ENCODE assay signal across 17 cellular contexts in the genomic region with DNA sequence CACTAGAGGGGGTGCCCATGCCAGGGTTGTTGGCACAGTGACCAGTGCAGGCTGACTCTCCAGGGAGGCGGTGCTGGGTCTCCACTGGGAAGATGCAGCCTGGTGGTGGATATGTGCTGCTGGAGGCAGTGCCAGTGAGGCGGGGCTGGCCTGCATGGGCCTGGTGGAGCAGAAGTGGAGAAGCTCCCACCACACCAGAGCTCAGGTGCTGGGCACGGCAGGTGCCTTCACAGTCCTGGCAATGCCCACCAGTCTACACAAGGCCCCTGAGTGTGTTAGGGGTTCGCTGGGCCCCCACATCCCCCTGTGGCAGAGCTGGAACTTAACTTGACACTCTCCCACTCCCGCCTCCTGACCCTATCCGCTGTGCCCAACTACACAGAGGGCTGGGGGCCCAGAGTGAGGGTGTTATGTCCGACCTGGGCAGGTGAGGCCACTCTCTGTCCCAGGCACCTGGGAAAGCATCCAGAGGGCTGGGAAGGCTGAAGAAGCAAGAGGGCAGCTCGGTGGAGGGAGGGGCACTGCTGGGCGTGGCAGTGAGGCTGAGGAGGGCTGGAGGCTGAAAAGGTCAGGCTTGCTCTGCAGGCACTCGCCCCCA.
DNase-seq lines count a peak whose midpoint lies in the region; ATAC-seq and TF ChIP-seq lines count a peak whose summit lies in the region.
"Had no signal": no experiment of that assay in that cellular context is flagged by ENCODE, and none has a peak within 500 bp of the region (broad histone marks: within the 10 kb centered on the region; RNA-seq: fewer than 3 reads in every experiment).

No MANE protein-coding gene starts in this region.

- H3K4me1 ChIP-seq in heart left ventricle: no peaks in the 10 kb centered on the region

- DNase-seq in cardiac septum (ENCODE audit: low spot score) (peak; percentile 74), heart left ventricle (no peak), glutamatergic neuron (no peak), omental fat pad (ENCODE audit: low spot score) (peak; percentile 18), H4 (ENCODE audit: low spot score) (no peak)
- DNase-seq in stimulated activated CD4-positive, alpha-beta T cell treated with anti-CD3 and anti-CD28 coated beads, Interleukin-4, amount 100 ng/mL, for 1 hour: no peak
- DNase-seq in activated naive CD4-positive, alpha-beta T cell treated with Interleukin-2 at 50 U/mL for 16 hours: no peak
- DNase-seq: activated CD4-positive, alpha-beta T cell treated with anti-CD3 and anti-CD28 coated beads for 48 hours; activated gamma-delta T cell treated with Interleukin-2 at 50 U/mL for 16 hours; midbrain; NCI-H1105 treated with DMSO at 0.1 percent for 48 hours; NCI-H2081; NCI-H345; NCI-H82 had no signal

- H3K27me3 ChIP-seq in heart left ventricle: peaks cover 0 to 92% (median 3%) of the 10 kb centered on the region in 9 donors

- no peaks in the 10 kb centered on the region for H3K36me3 ChIP-seq in heart left ventricle

- H3K9me3 ChIP-seq in heart left ventricle: no peaks in the 10 kb centered on the region

- no peak overlapping the region for H3K27ac ChIP-seq in heart left ventricle

- TF ChIP-seq CTCF in heart left ventricle (IDR thresholded peaks at IDR 0.05): no peak
- TF ChIP-seq CTCF in glutamatergic neuron (IDR thresholded peaks at IDR 0.05; ENCODE audit: partially characterized antibody, unreplicated experiment): no peak
- no peak for TF ChIP-seq CTCF in omental fat pad (IDR thresholded peaks at IDR 0.05)

- peaks cover 19% of the 10 kb centered on the region for H3K27me3 Mint-ChIP-seq in glutamatergic neuron (ENCODE audit: unreplicated experiment)

- ATAC-seq in heart left ventricle: no peak
- ATAC-seq in omental fat pad (ENCODE audit: low FRiP score): no peak
- ATAC-seq: left lobe of liver, Right ventricle myocardium inferior had no signal

- no peak overlapping the region for H3K4me3 Mint-ChIP-seq in glutamatergic neuron (ENCODE audit: unreplicated experiment)
- H3K4me3 Mint-ChIP-seq: CD14-positive monocyte had no signal

- intact Hi-C loops in cardiac septum (cut with DNase I) (no loop called here), heart left ventricle (cut with DNase I) (no loop called here)

- peaks cover 41% of the 10 kb centered on the region for H3K4me1 Mint-ChIP-seq in glutamatergic neuron (ENCODE audit: low read depth, unreplicated experiment)
- H3K4me1 Mint-ChIP-seq: CD14-positive monocyte had no signal

- H3K27ac Mint-ChIP-seq in glutamatergic neuron (ENCODE audit: unreplicated experiment): peak overlapping the region; percentile 55
- H3K27ac Mint-ChIP-seq: CD14-positive monocyte had no signal

- 63 to 70% (median 65%) methylated on average over 8 to 10 of the region's 10 CpGs for WGBS in heart left ventricle, 4 donors

- H3K4me3 ChIP-seq in heart left ventricle: no peak overlapping the region

- H3K36me3 Mint-ChIP-seq in glutamatergic neuron (ENCODE audit: unreplicated experiment): no peaks in the 10 kb centered on the region
- H3K36me3 Mint-ChIP-seq: CD14-positive monocyte had no signal

- H3K9me3 Mint-ChIP-seq in glutamatergic neuron (ENCODE audit: unreplicated experiment): peaks cover 7% of the 10 kb centered on the region
- H3K9me3 Mint-ChIP-seq: CD14-positive monocyte had no signal

- TF ChIP-seq POLR2A in heart left ventricle (IDR thresholded peaks at IDR 0.05): no peak

Comparison
In these comparisons a context has a peak if more than half of its experiments do, and no peak if none do; other contexts are left out.
1. DNase-seq: peak in cardiac septum (single experiment) and omental fat pad (single experiment); none in heart left ventricle (0 of 5), glutamatergic neuron (single experiment), H4 (single experiment), stimulated activated CD4-positive, alpha-beta T cell treated with anti-CD3 and anti-CD28 coated beads, Interleukin-4, amount 100 ng/mL, for 1 hour (single experiment) and activated naive CD4-positive, alpha-beta T cell treated with Interleukin-2 at 50 U/mL for 16 hours (single experiment).